ENCODE assay signal across 10 cellular contexts in the genomic region with DNA sequence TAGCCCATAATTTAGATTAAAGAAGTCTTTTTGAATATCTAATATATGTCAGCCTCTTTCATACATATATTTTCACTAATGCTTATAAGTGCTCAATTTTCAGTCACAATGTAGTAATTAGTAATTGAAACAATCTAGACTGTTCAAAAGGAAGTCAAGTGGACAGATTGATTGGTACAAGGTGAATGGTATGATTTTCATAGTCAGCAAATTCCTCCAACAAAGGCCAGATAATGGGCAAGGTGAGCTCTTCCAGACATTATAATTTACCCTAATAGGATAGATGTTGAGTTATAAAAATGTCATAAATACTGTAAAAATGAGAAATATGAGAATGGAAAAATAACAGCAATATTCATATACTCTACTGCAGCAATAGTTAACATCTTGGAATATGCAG. TPM values are rescaled to one million over a fixed set of nuclear protein-coding genes. Genes with fewer than 3 reads are reported as not detected.
"Had no signal": no experiment of that assay in that cellular context is flagged by ENCODE, and none has a peak within 500 bp of the region (broad histone marks: within the 10 kb centered on the region; RNA-seq: fewer than 3 reads in every experiment).

No MANE protein-coding gene starts in this region.

- H3K27ac ChIP-seq: HL-60 had no signal

- ATAC-seq: GM23338 had no signal

- H3K4me1 Mint-ChIP-seq: GM23338, H9, IgD-negative memory B cell had no signal

- H3K4me3 Mint-ChIP-seq: GM23338, H9, HFFc6, IgD-negative memory B cell had no signal

- H3K4me3 ChIP-seq: GM23338 had no signal

- FAIRE-seq: H1, H54 had no signal

- H3K27ac Mint-ChIP-seq: GM23338, H9, HFFc6, IgD-negative memory B cell had no signal

- H3K4me2 ChIP-seq: GM23338 had no signal

- DNase-seq: H9, HCEC 1CT, HFFc6, KG1 had no signal

- H2AFZ ChIP-seq: GM23338 had no signal

RNA-seq across cellular contexts. Expression of a gene that starts 44.4 kb away (rescaled TPM):
- total RNA-seq: GM23338, H1, H9, HFFc6, HT1080 had no signal
- polyA plus RNA-seq: GM23338, H1, IgD-negative memory B cell had no signal

RNA-seq across cellular contexts. Expression of a gene that starts 58.4 kb away (rescaled TPM):
- total RNA-seq: HT1080 had no signal
